In genomic region chr17:82237746-82238561, GRCh38 we compare ENCODE assay signal across 9 cellular contexts. TPM values are rescaled to one million over a fixed set of nuclear protein-coding genes. Genes with fewer than 3 reads are reported as not detected.
A peak's percentile ranks its signal among the peaks of the same experiment; 100 is the strongest.
DNase-seq lines count a peak whose midpoint lies in the region; ATAC-seq, FAIRE-seq and TF ChIP-seq lines count a peak whose summit lies in the region.
"Had no signal": no experiment of that assay in that cellular context is flagged by ENCODE, and none has a peak within 500 bp of the region (broad histone marks: within the 10 kb centered on the region; RNA-seq: fewer than 3 reads in every experiment).

No MANE protein-coding gene starts in this region.

- H3K4me1 ChIP-seq in BE2C (peaks cover 52% of the 10 kb centered on the region), duodenal mucosa (ENCODE audit: control insufficient read depth in 1 of 2, insufficient read depth in 2 of 2, low read length in 2 of 2) (peaks cover 61 to 73% of the 10 kb centered on the region in 2 donors)

- no peak for FAIRE-seq in HTR-8/SVneo (lab: Jason Lieb, UNC)

- peak overlapping the region; percentile 46 for H3K4me3 Mint-ChIP-seq in osteocyte (ENCODE audit: unreplicated experiment)

- H3K36me3 ChIP-seq in BE2C: peaks cover 29% of the 10 kb centered on the region
- peaks cover 4 to 29% of the 10 kb centered on the region in 2 donors for H3K36me3 ChIP-seq in duodenal mucosa (ENCODE audit: control insufficient read depth in 1 of 2, insufficient read depth in 2 of 2, low read length in 2 of 2)

- H3K9me3 Mint-ChIP-seq in osteocyte (ENCODE audit: unreplicated experiment): no peaks in the 10 kb centered on the region

- TF ChIP-seq POLR2A in NB4 (IDR thresholded peaks at IDR 0.05; ENCODE audit: extremely low read depth, insufficient read length) (no peak), GM18505 (IDR thresholded peaks at IDR 0.05; ENCODE audit: borderline replicate concordance, extremely low read depth, insufficient read depth, insufficient read length) (no peak)

- H3K4me1 Mint-ChIP-seq in osteocyte (ENCODE audit: unreplicated experiment): peaks cover 75% of the 10 kb centered on the region

- TF ChIP-seq CTCF in BE2C (IDR thresholded peaks at IDR 0.05; ENCODE audit: low read depth, low read length): no peak
- TF ChIP-seq CTCF in NB4 (IDR thresholded peaks at IDR 0.05; ENCODE audit: low read depth, low read length): no peak
- TF ChIP-seq CTCF in osteocyte (IDR thresholded peaks at IDR 0.05): no peak

- H3K27ac Mint-ChIP-seq in osteocyte (ENCODE audit: unreplicated experiment): peak overlapping the region; percentile 92

- ATAC-seq in GM18502 (IDR thresholded peaks at IDR 0.05; ENCODE audit: poor library complexity, unreplicated experiment): no peak
- no peak for ATAC-seq in GM18505 (IDR thresholded peaks at IDR 0.05; ENCODE audit: unreplicated experiment)

- H3K36me3 Mint-ChIP-seq in osteocyte (ENCODE audit: unreplicated experiment): no peaks in the 10 kb centered on the region

- H3K4me3 ChIP-seq in BE2C (ENCODE audit: low read depth, low read length) (no peak overlapping the region), NB4 (ENCODE audit: low read depth, low read length) (peak overlapping the region; percentile 32), duodenal mucosa (ENCODE audit: low read depth in 1 of 2, low read length in 2 of 2) (peak overlapping the region; percentile 48 to 57)

- H3K27me3 ChIP-seq in BE2C: no peaks in the 10 kb centered on the region
- H3K27me3 ChIP-seq in duodenal mucosa (ENCODE audit: control insufficient read depth in 1 of 2, insufficient read depth in 2 of 2, low read length in 2 of 2): no peaks in the 10 kb centered on the region

- no peak overlapping the region for H3K27ac ChIP-seq in duodenal mucosa (ENCODE audit: low read depth, low read length)

- H3K9ac ChIP-seq in duodenal mucosa (ENCODE audit: low read depth in 1 of 2, low read length in 2 of 2): peak overlapping the region in 1 of 2 donors; percentile 51

- DNase-seq in BE2C: peak; percentile 15
- DNase-seq in NB4 (ENCODE audit: low read depth): peak; percentile 80
- no peak for DNase-seq in osteocyte (ENCODE audit: extremely low spot score, unreplicated experiment)
- no peak for DNase-seq in HTR-8/SVneo (ENCODE audit: insufficient read length, low spot score)
- DNase-seq in SKM-1 (lab: John Stamatoyannopoulos, UW; ENCODE audit: unreplicated experiment): no peak
- DNase-seq: NCI-H1048 had no signal

- no peaks in the 10 kb centered on the region for H3K27me3 Mint-ChIP-seq in osteocyte (ENCODE audit: unreplicated experiment)

- H3K9me3 ChIP-seq in BE2C (no peaks in the 10 kb centered on the region), duodenal mucosa (ENCODE audit: control insufficient read depth in 1 of 2, low read length in 2 of 2) (no peaks in the 10 kb centered on the region)

RNA-seq across cellular contexts. Expression of gene SLC16A3, which starts 9.1 kb away (rescaled TPM):
- 1.7 TPM for polyA plus RNA-seq in BE2C (2012; ENCODE audit: insufficient read depth, insufficient read length, low read depth)
- total RNA-seq in osteocyte: 12.9 and 18.1 TPM in 2 replicates

RNA-seq across cellular contexts. Expression of gene CCDC57, which starts 25.3 kb away (rescaled TPM):
- 51.0 TPM for polyA plus RNA-seq in BE2C (2012; ENCODE audit: insufficient read depth, insufficient read length, low read depth)
- 50.8 and 57.9 TPM in 2 replicates for total RNA-seq in osteocyte

RNA-seq across cellular contexts. Expression of gene CSNK1D, which starts 35.5 kb away (rescaled TPM):
- polyA plus RNA-seq in BE2C (2012; ENCODE audit: insufficient read depth, insufficient read length, low read depth): 264 TPM
- 118 and 124 TPM in 2 replicates for total RNA-seq in osteocyte

Comparison
In these comparisons a context has a peak if more than half of its experiments do, and no peak if none do; other contexts are left out.
1. DNase-seq: peak in BE2C (single experiment) and NB4 (single experiment); none in osteocyte (single experiment), HTR-8/SVneo (single experiment) and SKM-1 (single experiment).